11 cellular contexts compared by ENCODE assay signal in genomic region chr22:30078320-30079311, GRCh38. TPM values are rescaled to one million over a fixed set of nuclear protein-coding genes. Genes with fewer than 3 reads are reported as not detected.
DNase-seq lines count a peak whose midpoint lies in the region; ATAC-seq and TF ChIP-seq lines count a peak whose summit lies in the region.
"Had no signal": no experiment of that assay in that cellular context is flagged by ENCODE, and none has a peak within 500 bp of the region (broad histone marks: within the 10 kb centered on the region; RNA-seq: fewer than 3 reads in every experiment).

No MANE protein-coding gene starts in this region.

- peaks cover 12% of the 10 kb centered on the region for H3K4me1 Mint-ChIP-seq in T-helper 2 cell treated with Interferon-gamma antibody and Interleukin-4, amounts not matched to agents 5 μg/mL and 100 μg/mL, for 36 hours (ENCODE audit: low read depth)

- peak overlapping the region; percentile 69 for H3K27ac Mint-ChIP-seq in T-helper 2 cell treated with Interferon-gamma antibody and Interleukin-4, amounts not matched to agents 5 μg/mL and 100 μg/mL, for 36 hours

- intact Hi-C loops in right cardiac atrium (cut with DNase I) (no loop called here), head of caudate nucleus (cut with DNase I) (no loop called here)

- 79% methylated on average over 10 of the region's 10 CpGs for WGBS in right cardiac atrium

- H3K9me3 Mint-ChIP-seq in T-helper 2 cell treated with Interferon-gamma antibody and Interleukin-4, amounts not matched to agents 5 μg/mL and 100 μg/mL, for 36 hours = no peaks in the 10 kb centered on the region

- peak overlapping the region; percentile 65 for H3K4me3 Mint-ChIP-seq in T-helper 2 cell treated with Interferon-gamma antibody and Interleukin-4, amounts not matched to agents 5 μg/mL and 100 μg/mL, for 36 hours

- no peak overlapping the region for H3K4me3 ChIP-seq in right cardiac atrium (ENCODE audit: low read length)

- peak; percentile 22 for DNase-seq in stimulated activated CD4-positive, alpha-beta T cell treated with anti-CD3 and anti-CD28 coated beads, Interleukin-1b, Interleukin-23, amount 100 ng/mL, for 48 hours
- DNase-seq in stimulated activated CD4-positive, alpha-beta T cell treated with anti-CD3 and anti-CD28 coated beads, Interleukin-4, amount 100 ng/mL, for 4 hours = no peak
- peak; percentile 26 for DNase-seq in T-helper 2 cell treated with Interferon-gamma antibody and Interleukin-4, amounts not matched to agents 5 μg/mL and 100 μg/mL, for 36 hours (ENCODE audit: low spot score)
- DNase-seq in erythroblast (lab: John Stamatoyannopoulos, UW) = peak; percentile 7 to 29
- no peak for DNase-seq in NCI-H1092 (lab: John Stamatoyannopoulos, UW)
- DNase-seq in right cardiac atrium = no peak
- DNase-seq in head of caudate nucleus = no peak
- DNase-seq: BE2C, NCI-H1048 had no signal

- H3K27me3 Mint-ChIP-seq in T-helper 2 cell treated with Interferon-gamma antibody and Interleukin-4, amounts not matched to agents 5 μg/mL and 100 μg/mL, for 36 hours (ENCODE audit: low read depth) = peaks cover 19% of the 10 kb centered on the region

- no peaks in the 10 kb centered on the region for H3K36me3 Mint-ChIP-seq in T-helper 2 cell treated with Interferon-gamma antibody and Interleukin-4, amounts not matched to agents 5 μg/mL and 100 μg/mL, for 36 hours (ENCODE audit: low read depth)

- no peak overlapping the region for H3K27ac ChIP-seq in right cardiac atrium (ENCODE audit: low read length)

- no peaks in the 10 kb centered on the region for H3K27me3 ChIP-seq in right cardiac atrium (ENCODE audit: control insufficient read depth, insufficient read depth)

- H3K9me3 ChIP-seq in right cardiac atrium (ENCODE audit: control insufficient read depth, low read length) = no peaks in the 10 kb centered on the region
- H3K9me3 ChIP-seq: BE2C had no signal

- no peak for ATAC-seq in right cardiac atrium
- ATAC-seq in GM21367 (IDR thresholded peaks at IDR 0.05; ENCODE audit: unreplicated experiment) = no peak
- ATAC-seq: SK-N-SH treated with all-trans-retinoic acid at 6 μM for 48 hours had no signal

- TF ChIP-seq POLR2A in erythroblast (IDR thresholded peaks at IDR 0.05; ENCODE audit: low read length) = no peak

- no peaks in the 10 kb centered on the region for H3K4me1 ChIP-seq in right cardiac atrium (ENCODE audit: control insufficient read depth, insufficient read depth, low read length)
- H3K4me1 ChIP-seq: BE2C had no signal

RNA-seq across cellular contexts. Expression of gene HORMAD2, which starts 1.6 kb away (rescaled TPM):
- not detected for total RNA-seq in right cardiac atrium
- polyA plus RNA-seq in right cardiac atrium = not detected

Comparison
In these comparisons a context has a peak if more than half of its experiments do, and no peak if none do; other contexts are left out.
1. DNase-seq: peak in stimulated activated CD4-positive, alpha-beta T cell treated with anti-CD3 and anti-CD28 coated beads, Interleukin-1b, Interleukin-23, amount 100 ng/mL, for 48 hours (single experiment), T-helper 2 cell treated with Interferon-gamma antibody and Interleukin-4, amounts not matched to agents 5 μg/mL and 100 μg/mL, for 36 hours (single experiment) and erythroblast (2 of 2); none in stimulated activated CD4-positive, alpha-beta T cell treated with anti-CD3 and anti-CD28 coated beads, Interleukin-4, amount 100 ng/mL, for 4 hours (0 of 2), NCI-H1092 (single experiment), right cardiac atrium (0 of 3) and head of caudate nucleus (0 of 42).